In genomic region chr14:51870620-51871019, GRCh38 we compare ENCODE assay signal across 16 cellular contexts. TPM values are rescaled to one million over a fixed set of nuclear protein-coding genes. Genes with fewer than 3 reads are reported as not detected.
DNase-seq lines count a peak whose midpoint lies in the region; ATAC-seq, FAIRE-seq and TF ChIP-seq lines count a peak whose summit lies in the region.
"Had no signal": no experiment of that assay in that cellular context is flagged by ENCODE, and none has a peak within 500 bp of the region (broad histone marks: within the 10 kb centered on the region; RNA-seq: fewer than 3 reads in every experiment).

No MANE protein-coding gene starts in this region.

- no peaks in the 10 kb centered on the region; the same call in 2 of the 3 replicates for H3K9me3 ChIP-seq in GM12878 (replicated peaks; ENCODE audit: control insufficient read depth, insufficient read depth, low read length)
- H3K9me3 ChIP-seq in tibial nerve, result no peaks in the 10 kb centered on the region
- H3K9me3 ChIP-seq in aorta (ENCODE audit: control insufficient read depth, low read length), result no peaks in the 10 kb centered on the region

- 7% methylated on average over 2 of the region's 2 CpGs for WGBS in GM12878 (ENCODE audit: insufficient coverage, insufficient replicate concordance, low lambda C conversion rate, missing lambda C conversion rate)
- WGBS in tibial nerve, 2 donors, result 37 to 47% methylated on average over 2 of the region's 2 CpGs
- WGBS in aorta, 2 donors, result 59 to 68% methylated on average over 2 of the region's 2 CpGs

- H3K27me3 ChIP-seq in GM12878 (replicated peaks in 1 of 2; ENCODE audit: control insufficient read depth in 2 of 2, insufficient read depth in 2 of 2, low read length in 1 of 2), result no peaks in the 10 kb centered on the region
- no peaks in the 10 kb centered on the region for H3K27me3 ChIP-seq in tibial nerve
- H3K27me3 ChIP-seq in aorta (ENCODE audit: control insufficient read depth in 1 of 2, insufficient read depth in 2 of 2, low read length in 1 of 2), result peaks cover 0 to 1% of the 10 kb centered on the region in 2 donors

- TF ChIP-seq EP300 in GM12878 (IDR thresholded peaks at IDR 0.05; ENCODE audit: borderline replicate concordance in 1 of 2, control insufficient read depth in 1 of 2, low read depth in 2 of 2, low read length in 2 of 2), result no peak
- TF ChIP-seq EP300 in tibial nerve (IDR thresholded peaks at IDR 0.05), result no peak

- no peak overlapping the region for H3K27ac Mint-ChIP-seq in natural killer cell
- no peak overlapping the region for H3K27ac Mint-ChIP-seq in natural killer cell treated with Interleukin-12 subunit alpha and Interleukin-12 subunit beta and Interleukin-15 and Interleukin-18, amount 100 ng/mL, for 72 hours

- RAD21 ChIA-PET in GM12878 (lab: Charles Lee; ENCODE audit: unreplicated experiment), result interaction anchor here (2.2 to 15.9 kb wide), 3 partner anchors 10 to 24 kb away, joined by 14 to 197 read pairs (median 44); partner anchors contain the start of gene GNG2

- H3K4me2 ChIP-seq in GM12878 (ENCODE audit: control insufficient read depth, insufficient read depth), result peak overlapping the region; percentile 59
- H3K4me2 ChIP-seq: PC-9 had no signal

- no peak for ATAC-seq in natural killer cell
- ATAC-seq in natural killer cell treated with Interleukin-12 subunit alpha and Interleukin-12 subunit beta and Interleukin-15 and Interleukin-18, amount 100 ng/mL, for 72 hours, result no peak
- no peak for ATAC-seq in GM12878
- ATAC-seq in HG02759 (IDR thresholded peaks at IDR 0.05; ENCODE audit: unreplicated experiment), result no peak
- ATAC-seq in aorta (ENCODE audit: low FRiP score), result no peak

- no peaks in the 10 kb centered on the region for H3K36me3 Mint-ChIP-seq in natural killer cell
- H3K36me3 Mint-ChIP-seq in natural killer cell treated with Interleukin-12 subunit alpha and Interleukin-12 subunit beta and Interleukin-15 and Interleukin-18, amount 100 ng/mL, for 72 hours, result peaks cover 16% of the 10 kb centered on the region

- no peaks in the 10 kb centered on the region for H4K20me1 ChIP-seq in GM12878 (ENCODE audit: control insufficient read depth, insufficient read depth)

- peak overlapping the region; percentile 67 for H3K4me3 Mint-ChIP-seq in natural killer cell
- no peak overlapping the region for H3K4me3 Mint-ChIP-seq in natural killer cell treated with Interleukin-12 subunit alpha and Interleukin-12 subunit beta and Interleukin-15 and Interleukin-18, amount 100 ng/mL, for 72 hours

- POLR2A ChIA-PET in GM12878 (lab: Charles Lee), result interaction anchor here (1.4 to 4.7 kb wide), 4 partner anchors 10 to 23 kb away, joined by 4 to 28 read pairs (median 8); partner anchors contain the start of gene GNG2

- H3K36me3 ChIP-seq in GM12878 (ENCODE audit: control insufficient read depth in 2 of 2, insufficient read depth in 2 of 2, low read length in 1 of 2) (no peaks in the 10 kb centered on the region), tibial nerve (no peaks in the 10 kb centered on the region), aorta (ENCODE audit: control insufficient read depth in 1 of 2, insufficient read depth in 2 of 2, low read length in 1 of 2) (no peaks in the 10 kb centered on the region)

- peaks cover 81% of the 10 kb centered on the region for H3K79me2 ChIP-seq in GM12878 (ENCODE audit: control insufficient read depth, insufficient read depth, low read length)

- DNase-seq in natural killer cell (no peak), GM19239 (ENCODE audit: insufficient read length, low spot score) (no peak), GM12878 (ENCODE audit: low read depth, low spot score) (no peak), tibial nerve (ENCODE audit: low spot score in 2 of 2) (no peak), aorta (no peak), NCI-H82 treated with DMSO at 0.1 percent for 48 hours (lab: John Stamatoyannopoulos, UW; ENCODE audit: unreplicated experiment) (no peak)
- DNase-seq in natural killer cell treated with Interleukin-12 subunit alpha and Interleukin-12 subunit beta and Interleukin-15 and Interleukin-18, amount 100 ng/mL, for 72 hours (ENCODE audit: low spot score), result no peak
- DNase-seq: ACHN, COR-L47, KBM-7, NCI-H1092 treated with DMSO at 0.1 percent for 48 hours, NCI-H1694, PC-9 had no signal

- H3K27ac ChIP-seq in GM12878 (ENCODE audit: control insufficient read depth, insufficient read depth) (peak overlapping the region; percentile 34), tibial nerve (peak overlapping the region in 3 of 4 donors; percentile 14 to 91 (median 54)), aorta (ENCODE audit: low read depth in 1 of 2, low read length in 2 of 2) (no peak overlapping the region)
- H3K27ac ChIP-seq: PC-9 had no signal

- H2AFZ ChIP-seq in GM12878 (ENCODE audit: control insufficient read depth, low read depth, low read length), result no peak overlapping the region
- H2AFZ ChIP-seq: PC-9 had no signal

- H3K27me3 Mint-ChIP-seq in natural killer cell (ENCODE audit: low read depth in 2 of 2), result no peaks in the 10 kb centered on the region
- H3K27me3 Mint-ChIP-seq in natural killer cell treated with Interleukin-12 subunit alpha and Interleukin-12 subunit beta and Interleukin-15 and Interleukin-18, amount 100 ng/mL, for 72 hours, result no peaks in the 10 kb centered on the region

- FAIRE-seq in GM19239 (lab: Jason Lieb, UNC), result peak; percentile 66
- no peak for FAIRE-seq in GM12878 (lab: Jason Lieb, UNC)
- FAIRE-seq: GM12892, H1 had no signal

- H3K4me1 ChIP-seq in GM12878 (ENCODE audit: control insufficient read depth, insufficient read depth, low read length), result peaks cover 64% of the 10 kb centered on the region
- peaks cover 0 to 78% (median 31%) of the 10 kb centered on the region in 4 donors for H3K4me1 ChIP-seq in tibial nerve
- no peaks in the 10 kb centered on the region for H3K4me1 ChIP-seq in aorta (ENCODE audit: control insufficient read depth in 1 of 2, insufficient read depth in 2 of 2, low read length in 2 of 2)

- peaks cover 31 to 39% of the 10 kb centered on the region in 2 donors for H3K4me1 Mint-ChIP-seq in natural killer cell
- peaks cover 31 to 37% of the 10 kb centered on the region in 2 donors for H3K4me1 Mint-ChIP-seq in natural killer cell treated with Interleukin-12 subunit alpha and Interleukin-12 subunit beta and Interleukin-15 and Interleukin-18, amount 100 ng/mL, for 72 hours (ENCODE audit: low read depth in 2 of 2)

- in situ Hi-C loops in GM12878 (cut with MboI), result no loop called here

- intact Hi-C loops in natural killer cell (cut with micrococcal nuclease) (loop anchor here (2.0 kb wide), 1 partner anchor 14 kb away; no protein-coding TSS in a partner anchor), GM12878 (cut with micrococcal nuclease; ENCODE audit: unreplicated experiment) (loop anchor here (5.0 kb wide), 1 partner anchor 37 kb away; no protein-coding TSS in a partner anchor), aorta (cut with DNase I) (no loop called here)

- no peak for TF ChIP-seq RAD21 in GM12878 (IDR thresholded peaks at IDR 0.05; ENCODE audit: insufficient read depth, low read depth, low read length)

- H3K4me3 ChIP-seq in GM12878, result peak overlapping the region; percentile 41; the same call in 1 of the 2 replicates
- H3K4me3 ChIP-seq in tibial nerve, result no peak overlapping the region
- no peak overlapping the region for H3K4me3 ChIP-seq in aorta (ENCODE audit: low read length in 2 of 2)
- H3K4me3 ChIP-seq: PC-9 had no signal

- TF ChIP-seq CTCF in natural killer cell (IDR thresholded peaks at IDR 0.05), result no peak
- TF ChIP-seq CTCF in GM12878 (IDR thresholded peaks at IDR 0.05 in 2 of 3, conservative IDR thresholded peaks at IDR 0.05 in 1 of 3; ENCODE audit: control insufficient read depth in 2 of 3, extremely low read depth in 1 of 3, insufficient read depth in 1 of 3, low read depth in 3 of 3, low read length in 3 of 3), result no peak
- no peak for TF ChIP-seq CTCF in tibial nerve (IDR thresholded peaks at IDR 0.05)

- H3K9me3 Mint-ChIP-seq in natural killer cell, result no peaks in the 10 kb centered on the region
- no peaks in the 10 kb centered on the region for H3K9me3 Mint-ChIP-seq in natural killer cell treated with Interleukin-12 subunit alpha and Interleukin-12 subunit beta and Interleukin-15 and Interleukin-18, amount 100 ng/mL, for 72 hours

- SMC1A ChIA-PET in GM12878 (lab: Charles Lee; ENCODE audit: uncharacterized antibody, unreplicated experiment), result interaction anchor here (0.6 to 14.5 kb wide), 8 partner anchors 12 to 110 kb away, joined by 3 to 254 read pairs (median 4); no protein-coding TSS in a partner anchor

- CTCF ChIA-PET in GM12878 (lab: Yijun Ruan, JAX), result interaction anchor here (1.0 to 4.9 kb wide), 5 partner anchors 9 to 111 kb away, joined by 3 to 24 read pairs (median 7); no protein-coding TSS in a partner anchor

- H3K9ac ChIP-seq in GM12878 (ENCODE audit: control insufficient read depth, insufficient read depth, low read length), result no peak overlapping the region

- TF ChIP-seq POLR2A in GM12878 (IDR thresholded peaks at IDR 0.05; ENCODE audit: low read depth, low read length), result no peak
- no peak for TF ChIP-seq POLR2A in tibial nerve (IDR thresholded peaks at IDR 0.05)

- BruUV-seq in GM12878 (replicated peaks; lab: Mats Ljungman, UMichigan), result no TSS peak

TF ChIP-seq in GM12878, 131 proteins besides CTCF, POLR2A, EP300 and RAD21 (continues in another document):
- TF ChIP-seq ZNF24 (IDR thresholded peaks at IDR 0.05), result no peak

RNA-seq across cellular contexts. Expression of gene GNG2, which starts 10.2 kb away (rescaled TPM):
- 100 to 1,000 TPM; 552 to 653 (median 582) TPM for total RNA-seq in natural killer cell
- 100 to 1,000 TPM; 293 to 495 TPM for total RNA-seq in natural killer cell treated with Interleukin-12 subunit alpha and Interleukin-12 subunit beta and Interleukin-15 and Interleukin-18, amount 100 ng/mL, for 72 hours
- 73.6 and 83.0 TPM in 2 replicates for total RNA-seq in GM12878 (2013; cell fraction: nucleolus; rRNA removed)
- 63.5 and 80.8 TPM in 2 replicates for total RNA-seq in GM12878 (2014; rRNA removed)
- 86.5 and 91.9 TPM in 2 replicates for total RNA-seq in GM12878 (2014; rRNA removed; fragmentation: Illumina TruSeq; extraction: Trizol)
- total RNA-seq in GM12878 (2021), result 103 and 107 TPM in 2 replicates
- 19.7 TPM for polyA plus RNA-seq in GM12878 (2011; ENCODE audit: low read depth)
- polyA plus RNA-seq in GM12878 (2011; rRNA removed), result 62.2 and 80.3 TPM in 2 replicates
- polyA plus RNA-seq in GM12878 (2011; cell fraction: cytosol; rRNA removed), result 28.3 and 31.9 TPM in 2 replicates
- polyA plus RNA-seq in GM12878 (2011; cell fraction: nucleus; rRNA removed), result 12.3 and 13.8 TPM in 2 replicates
- 40.5 and 43.9 TPM in 2 replicates for polyA plus RNA-seq in GM12878 (2012)
- polyA plus RNA-seq in GM12878 (2014; fragmentation: Illumina TruSeq; extraction: Trizol), result 114 and 139 TPM in 2 replicates
- polyA plus RNA-seq in GM12878 (2014; fragmentation: Nextera tagmentation; extraction: Ambion mirVana), result 10 to 100 TPM; 31.6 to 42.0 TPM
- polyA plus RNA-seq in GM12878 (2014; rRNA removed), result 78.6 and 84.7 TPM in 2 replicates
- 10 to 100 TPM; 63.4 to 69.2 TPM for polyA plus RNA-seq in GM12878 (2016; fragmentation: Nextera tagmentation; extraction: Ambion mirVana)
- polyA minus RNA-seq in GM12878 (2011; rRNA and poly(A)+ RNA removed), result 38.2 and 38.9 TPM in 2 replicates
- polyA minus RNA-seq in GM12878 (2011; cell fraction: cytosol; rRNA and poly(A)+ RNA removed), result 12.3 and 14.1 TPM in 2 replicates
- polyA minus RNA-seq in GM12878 (2011; cell fraction: nucleus; rRNA and poly(A)+ RNA removed), result 11.2 and 18.9 TPM in 2 replicates
- 100 to 1,000 TPM in 1 of 4 donors, 10 to 100 TPM in 3; 54.3 to 121 (median 73.3) TPM for total RNA-seq in tibial nerve
- total RNA-seq in aorta, result 10 to 100 TPM; 15.0 to 31.9 TPM
- 10 to 100 TPM in 1 of 2 donors, 1 to 10 TPM in 1; 5.3 to 10.0 TPM for polyA plus RNA-seq in aorta

Comparison
In these comparisons a context has a peak if more than half of its experiments do, and no peak if none do; other contexts are left out.
1. H3K27ac ChIP-seq: peak in GM12878 (single experiment) and tibial nerve (3 of 4); none in aorta (0 of 2).
2. intact Hi-C loops: an anchor here in natural killer cell (2.0 kb wide) and GM12878 (5.0 kb wide); none called in aorta.